ENCODE assay signal across 27 cellular contexts in the genomic region with DNA sequence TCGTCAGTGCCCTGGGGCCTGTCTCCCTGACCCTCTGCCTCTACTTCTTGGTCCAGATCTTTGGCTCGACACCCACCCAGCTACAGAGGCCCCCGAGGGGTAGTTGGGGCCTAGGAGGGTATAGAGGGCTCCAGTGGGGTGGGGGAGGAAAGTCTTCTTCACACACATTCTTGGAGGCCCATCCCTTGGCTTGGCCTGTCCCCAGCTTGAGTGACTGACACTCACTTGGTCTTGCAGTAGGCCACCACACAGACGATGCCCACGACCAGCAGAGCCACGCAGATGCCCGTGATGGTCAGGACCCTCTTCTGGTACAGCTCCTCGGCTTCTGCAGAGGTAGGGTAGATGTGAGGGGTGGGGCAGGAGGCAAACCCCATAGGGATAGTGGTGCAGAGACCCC. TPM values are rescaled to one million over a fixed set of nuclear protein-coding genes. Genes with fewer than 3 reads are reported as not detected.
DNase-seq lines count a peak whose midpoint lies in the region; ATAC-seq, FAIRE-seq and TF ChIP-seq lines count a peak whose summit lies in the region.
"Had no signal": no experiment of that assay in that cellular context is flagged by ENCODE, and none has a peak within 500 bp of the region (broad histone marks: within the 10 kb centered on the region; RNA-seq: fewer than 3 reads in every experiment).

No MANE protein-coding gene starts in this region.

- ATAC-seq in left ventricle myocardium superior (no peak), GM19324 (IDR thresholded peaks at IDR 0.05; ENCODE audit: low FRiP score, unreplicated experiment) (no peak)
- ATAC-seq in activated CD8-positive, alpha-beta T cell treated with anti-CD3 and anti-CD28 coated beads for 36 hours: no peak
- ATAC-seq: GM12878 had no signal

- peak; percentile 10 for DNase-seq in left ventricle myocardium superior
- no peak for DNase-seq in cardiac septum (ENCODE audit: low spot score)
- DNase-seq in kidney: peak; percentile 22
- peak; percentile 64 for DNase-seq in posterior vena cava (ENCODE audit: low spot score)
- DNase-seq in NCI-H524 (lab: John Stamatoyannopoulos, UW): no peak
- no peak for DNase-seq in stimulated activated CD4-positive, alpha-beta T cell treated with anti-CD3 and anti-CD28 coated beads, Interleukin-4, amount 100 ng/mL, for 24 hours
- DNase-seq in activated CD8-positive, alpha-beta T cell treated with anti-CD3 and anti-CD28 coated beads for 36 hours: no peak
- DNase-seq: CD4-positive, alpha-beta T cell; CD8-positive, alpha-beta memory T cell; DMS 273 treated with DMSO at 0.1 percent for 48 hours; DMS79; EL; GDM1; GOT3; HFFc6 had no signal

- H3K4me1 ChIP-seq in kidney (ENCODE audit: control insufficient read depth in 1 of 2, insufficient read depth in 1 of 2, low read depth in 1 of 2, low read length in 2 of 2): no peaks in the 10 kb centered on the region
- H3K4me1 ChIP-seq: BLaER1, HAP-1 had no signal

- H3K4me3 Mint-ChIP-seq in activated CD8-positive, alpha-beta T cell treated with anti-CD3 and anti-CD28 coated beads for 36 hours: no peak overlapping the region
- H3K4me3 Mint-ChIP-seq: B cell; CD4-positive, alpha-beta T cell; CD8-positive, alpha-beta memory T cell; HFFc6 had no signal

- H3K4me1 Mint-ChIP-seq in activated CD8-positive, alpha-beta T cell treated with anti-CD3 and anti-CD28 coated beads for 36 hours (ENCODE audit: low read depth): no peaks in the 10 kb centered on the region
- H3K4me1 Mint-ChIP-seq: B cell; CD8-positive, alpha-beta memory T cell had no signal

- H3K9me3 Mint-ChIP-seq in activated CD8-positive, alpha-beta T cell treated with anti-CD3 and anti-CD28 coated beads for 36 hours: no peaks in the 10 kb centered on the region
- H3K9me3 Mint-ChIP-seq: CD4-positive, alpha-beta T cell; CD8-positive, alpha-beta memory T cell; HFFc6 had no signal

- FAIRE-seq in kidney (lab: Jason Lieb, UNC): no peak
- FAIRE-seq: A204.1, D721Med, GM12878, GM18507, H54 had no signal

- POLR2A ChIA-PET in activated CD8-positive, alpha-beta T cell treated with anti-CD3 and anti-CD28 coated beads for 36 hours (lab: Charles Lee): interaction anchor here (0.6 to 1.1 kb wide), 2 partner anchors 8 to 10 kb away, joined by 3 to 4 read pairs; no protein-coding TSS in a partner anchor

- H3K27ac ChIP-seq in kidney (ENCODE audit: low read depth in 2 of 2, low read length in 2 of 2): no peak overlapping the region
- H3K27ac ChIP-seq: 22Rv1, BLaER1, C4-2B had no signal

- H3K9ac ChIP-seq in kidney (ENCODE audit: low read length in 2 of 2): no peak overlapping the region
- H3K9ac ChIP-seq: BLaER1 had no signal

- H3K27ac Mint-ChIP-seq in activated CD8-positive, alpha-beta T cell treated with anti-CD3 and anti-CD28 coated beads for 36 hours: no peak overlapping the region
- H3K27ac Mint-ChIP-seq: B cell; CD4-positive, alpha-beta T cell; CD8-positive, alpha-beta memory T cell; HFFc6 had no signal

- H3K9me3 ChIP-seq in kidney (ENCODE audit: control insufficient read depth in 1 of 2, low read length in 2 of 2): no peaks in the 10 kb centered on the region
- H3K9me3 ChIP-seq: BLaER1, HAP-1 had no signal

- no peaks in the 10 kb centered on the region for H3K36me3 Mint-ChIP-seq in activated CD8-positive, alpha-beta T cell treated with anti-CD3 and anti-CD28 coated beads for 36 hours (ENCODE audit: low read depth)
- H3K36me3 Mint-ChIP-seq: CD8-positive, alpha-beta memory T cell had no signal

- intact Hi-C loops in left ventricle myocardium superior (cut with micrococcal nuclease) (no loop called here), cardiac septum (cut with DNase I) (no loop called here), kidney (cut with DNase I) (no loop called here), posterior vena cava (cut with DNase I) (no loop called here)
- intact Hi-C loops in activated CD8-positive, alpha-beta T cell treated with anti-CD3 and anti-CD28 coated beads for 36 hours (cut with micrococcal nuclease): no loop called here

- H3K4me3 ChIP-seq in kidney (ENCODE audit: low read length in 2 of 2): no peak overlapping the region
- H3K4me3 ChIP-seq: BLaER1, GM12878, HAP-1 had no signal

- peaks cover 0 to 5% of the 10 kb centered on the region in 2 donors for H3K36me3 ChIP-seq in kidney (ENCODE audit: control insufficient read depth in 1 of 2, insufficient read depth in 2 of 2, low read length in 2 of 2)
- H3K36me3 ChIP-seq: BLaER1, HAP-1 had no signal

- TF ChIP-seq CTCF in kidney (IDR thresholded peaks at IDR 0.05; ENCODE audit: borderline replicate concordance, extremely low read depth, insufficient read depth): no peak
- no peak for TF ChIP-seq CTCF in activated CD8-positive, alpha-beta T cell treated with anti-CD3 and anti-CD28 coated beads for 36 hours (IDR thresholded peaks at IDR 0.05)

- H3K27me3 Mint-ChIP-seq in activated CD8-positive, alpha-beta T cell treated with anti-CD3 and anti-CD28 coated beads for 36 hours: no peaks in the 10 kb centered on the region
- H3K27me3 Mint-ChIP-seq: B cell; CD4-positive, alpha-beta T cell had no signal

- CTCF ChIA-PET in activated CD8-positive, alpha-beta T cell treated with anti-CD3 and anti-CD28 coated beads for 36 hours (lab: Charles Lee): interaction anchor here (0.9 to 3.0 kb wide), 4 partner anchors 12 to 90 kb away, joined by 3 to 20 read pairs (median 13); no protein-coding TSS in a partner anchor

RNA-seq across cellular contexts. Expression of a gene that starts 59.8 kb away (rescaled TPM):
- not detected for total RNA-seq in left ventricle myocardium superior
- 0.08 TPM for total RNA-seq in cardiac septum
- total RNA-seq in kidney: 0.13 TPM
- polyA plus RNA-seq in kidney (ENCODE audit: insufficient read depth, low read depth, low replicate concordance): 0.09 TPM
- total RNA-seq in posterior vena cava: under 1 TPM; 0.14 TPM
- under 1 TPM in 1 of 2 experiments, not detected in 1; 0.14 TPM for total RNA-seq in activated CD8-positive, alpha-beta T cell treated with anti-CD3 and anti-CD28 coated beads for 36 hours
- total RNA-seq: CD8-positive, alpha-beta memory T cell; GM12878 had no signal
- polyA plus RNA-seq: AG04450 had no signal

Comparison
In these comparisons a context has a peak if more than half of its experiments do, and no peak if none do; other contexts are left out.
1. DNase-seq: peak in left ventricle myocardium superior (single experiment), kidney (single experiment) and posterior vena cava (single experiment); none in cardiac septum (single experiment), NCI-H524 (0 of 2), stimulated activated CD4-positive, alpha-beta T cell treated with anti-CD3 and anti-CD28 coated beads, Interleukin-4, amount 100 ng/mL, for 24 hours (single experiment) and activated CD8-positive, alpha-beta T cell treated with anti-CD3 and anti-CD28 coated beads for 36 hours (single experiment).